ENCODE assay signal across 1 cellular context in genomic region chr6:3194535-3195376, GRCh38.
TF ChIP-seq lines count a peak whose summit lies in the region.

No MANE protein-coding gene starts in this region.

TF ChIP-seq in HepG2, 621 proteins besides CTCF, POLR2A, EP300 and RAD21 (continued from another document):
- TF ChIP-seq PBX2 (CRISPR knock-in tag; IDR thresholded peaks at IDR 0.05) (no peak), KLF16 (CRISPR knock-in tag; IDR thresholded peaks at IDR 0.05) (no peak), KLF12 (CRISPR knock-in tag; IDR thresholded peaks at IDR 0.05; ENCODE audit: borderline replicate concordance) (0 out of 2 replicates have a peak, but pooled peaks have one; percentile 27), ZBTB1 (CRISPR knock-in tag; IDR thresholded peaks at IDR 0.05; ENCODE audit: borderline replicate concordance) (no peak), CBX5 (CRISPR knock-in tag; IDR thresholded peaks at IDR 0.05; ENCODE audit: borderline replicate concordance) (no peak), MAX (IDR thresholded peaks at IDR 0.05) (no peak), SOX5 (CRISPR knock-in tag; IDR thresholded peaks at IDR 0.05; ENCODE audit: borderline replicate concordance) (no peak), HOXA5 (CRISPR knock-in tag; IDR thresholded peaks at IDR 0.05) (0 out of 2 replicates have a peak, but pooled peaks have one; percentile 11), ZFP36L1 (CRISPR knock-in tag; IDR thresholded peaks at IDR 0.05) (no peak), HDAC2 (CRISPR knock-in tag; IDR thresholded peaks at IDR 0.05) (no peak), AGO1 (IDR thresholded peaks at IDR 0.05; ENCODE audit: low read depth, low read length, poor library complexity, severe bottlenecking) (no peak), ARNT (IDR thresholded peaks at IDR 0.05) (no peak), PITX1 (CRISPR knock-in tag; IDR thresholded peaks at IDR 0.05) (no peak), ZEB1 (IDR thresholded peaks at IDR 0.05; ENCODE audit: insufficient replicate concordance, low read depth) (no peak), ZNF296 (CRISPR knock-in tag; conservative IDR thresholded peaks at IDR 0.05) (no peak), ZNF609 (CRISPR knock-in tag; IDR thresholded peaks at IDR 0.05; ENCODE audit: borderline replicate concordance) (no peak), MTF1 (CRISPR knock-in tag; IDR thresholded peaks at IDR 0.05) (no peak), ZNF740 (CRISPR knock-in tag; IDR thresholded peaks at IDR 0.05) (no peak), KLF6 (CRISPR knock-in tag; IDR thresholded peaks at IDR 0.05) (no peak), ZNF839 (CRISPR knock-in tag; IDR thresholded peaks at IDR 0.05; ENCODE audit: borderline replicate concordance) (no peak), PRMT3 (CRISPR knock-in tag; IDR thresholded peaks at IDR 0.05; ENCODE audit: borderline replicate concordance, low read depth) (no peak), ZFY (CRISPR knock-in tag; IDR thresholded peaks at IDR 0.05) (peak; percentile 2; the same call in 1 of the 2 replicates), KAT8 (CRISPR knock-in tag; IDR thresholded peaks at IDR 0.05) (no peak)
